In genomic region chr9:79257215-79257614, GRCh38 we compare ENCODE assay signal across 1 cellular context.
TF ChIP-seq lines count a peak whose summit lies in the region.

No MANE protein-coding gene starts in this region.

TF ChIP-seq in GM23338, 12 proteins besides CTCF, POLR2A, EP300 and RAD21 (continued from another document):
- no peak for TF ChIP-seq NANOG (IDR thresholded peaks at IDR 0.05; ENCODE audit: borderline replicate concordance)
- TF ChIP-seq ZNF331 (CRISPR knock-in tag; IDR thresholded peaks at IDR 0.05; ENCODE audit: low read depth): no peak
- TF ChIP-seq ETS1 (IDR thresholded peaks at IDR 0.05): no peak
- no peak for TF ChIP-seq POLR2AphosphoS5 (IDR thresholded peaks at IDR 0.05; ENCODE audit: low read depth)
- no peak for TF ChIP-seq CREB1 (CRISPR knock-in tag; IDR thresholded peaks at IDR 0.05; ENCODE audit: low read depth)
- TF ChIP-seq ZNF114 (CRISPR knock-in tag; IDR thresholded peaks at IDR 0.05): no peak
TF ChIP-seq in GM23338: peak in this region for 0.
